ENCODE assay signal across 15 cellular contexts in genomic region chr5:115661156-115661555, GRCh38. TPM values are rescaled to one million over a fixed set of nuclear protein-coding genes. Genes with fewer than 3 reads are reported as not detected.
"Had no signal": no experiment of that assay in that cellular context is flagged by ENCODE, and none has a peak within 500 bp of the region (broad histone marks: within the 10 kb centered on the region; RNA-seq: fewer than 3 reads in every experiment).

No MANE protein-coding gene starts in this region.

- H3K27ac ChIP-seq: colonic mucosa, gastroesophageal sphincter, skin epidermis, stomach, tibial artery, vagina had no signal

- H3K4me1 ChIP-seq: colonic mucosa, gastroesophageal sphincter, stomach, vagina had no signal

- ATAC-seq: activated T-helper 17 cell treated with anti-CD3 and anti-CD28 coated beads, Interleukin-2, amount 50 U/mL, for 72 hours; gastroesophageal sphincter; naive thymus-derived CD4-positive, alpha-beta T cell had no signal

- H3K4me2 ChIP-seq: SK-N-SH had no signal

- H3K4me3 Mint-ChIP-seq: activated B cell treated with CpG ODN at 0.5 μM for 24 hours; activated CD4-positive, alpha-beta T cell treated with anti-CD3 and anti-CD28 coated beads, Interleukin-2, amount 10 ng/mL, durations not matched to agents 7 days and 5 days; activated naive CD4-positive, alpha-beta T cell treated with anti-CD3 and anti-CD28 coated beads, Interleukin-2, amount 50 U/mL, for 24 hours; activated T-helper 17 cell treated with anti-CD3 and anti-CD28 coated beads, Interleukin-2, amount 50 U/mL, for 72 hours; naive thymus-derived CD4-positive, alpha-beta T cell had no signal

- DNase-seq: activated B cell treated with CpG ODN at 0.5 μM for 24 hours; activated CD4-positive, alpha-beta T cell treated with anti-CD3 and anti-CD28 coated beads, Interleukin-2, amount 10 ng/mL, durations not matched to agents 7 days and 5 days; activated T-cell treated with anti-CD3 and anti-CD28 coated beads for 4 hours; amygdala; colonic mucosa; naive thymus-derived CD4-positive, alpha-beta T cell; SK-N-SH; stomach; tibial artery had no signal

- H3K36me3 Mint-ChIP-seq: activated naive CD4-positive, alpha-beta T cell treated with anti-CD3 and anti-CD28 coated beads, Interleukin-2, amount 50 U/mL, for 24 hours had no signal

- H3K4me1 Mint-ChIP-seq: activated B cell treated with CpG ODN at 0.5 μM for 24 hours; activated CD4-positive, alpha-beta T cell treated with anti-CD3 and anti-CD28 coated beads, Interleukin-2, amount 10 ng/mL, durations not matched to agents 7 days and 5 days; activated naive CD4-positive, alpha-beta T cell treated with anti-CD3 and anti-CD28 coated beads, Interleukin-2, amount 50 U/mL, for 24 hours; activated T-helper 17 cell treated with anti-CD3 and anti-CD28 coated beads, Interleukin-2, amount 50 U/mL, for 72 hours; naive thymus-derived CD4-positive, alpha-beta T cell had no signal

- H3K27ac Mint-ChIP-seq: activated B cell treated with CpG ODN at 0.5 μM for 24 hours; activated CD4-positive, alpha-beta T cell treated with anti-CD3 and anti-CD28 coated beads, Interleukin-2, amount 10 ng/mL, durations not matched to agents 7 days and 5 days; activated naive CD4-positive, alpha-beta T cell treated with anti-CD3 and anti-CD28 coated beads, Interleukin-2, amount 50 U/mL, for 24 hours; activated T-helper 17 cell treated with anti-CD3 and anti-CD28 coated beads, Interleukin-2, amount 50 U/mL, for 72 hours; naive thymus-derived CD4-positive, alpha-beta T cell had no signal

- H3K36me3 ChIP-seq: colonic mucosa, gastroesophageal sphincter, stomach, tibial artery, vagina had no signal

- H3K4me3 ChIP-seq: colonic mucosa, gastroesophageal sphincter, lung, skin epidermis, stomach, tibial artery, vagina had no signal

- H3K9ac ChIP-seq: SK-N-SH had no signal

- H3K9me3 Mint-ChIP-seq: activated CD4-positive, alpha-beta T cell treated with anti-CD3 and anti-CD28 coated beads, Interleukin-2, amount 10 ng/mL, durations not matched to agents 7 days and 5 days had no signal

- H3K9me3 ChIP-seq: colonic mucosa, tibial artery, vagina had no signal

- H3K27me3 ChIP-seq: colonic mucosa, gastroesophageal sphincter, stomach, tibial artery, vagina had no signal

RNA-seq across cellular contexts. Expression of gene TICAM2, which starts 58.9 kb away (rescaled TPM):
- polyA plus RNA-seq: SK-N-SH had no signal
